22 cellular contexts compared by ENCODE assay signal in genomic region chr2:220154243-220154642, GRCh38.
A peak's percentile ranks its signal among the peaks of the same experiment; 100 is the strongest.
DNase-seq lines count a peak whose midpoint lies in the region; ATAC-seq, FAIRE-seq and TF ChIP-seq lines count a peak whose summit lies in the region.
"Had no signal": no experiment of that assay in that cellular context is flagged by ENCODE, and none has a peak within 500 bp of the region (broad histone marks: within the 10 kb centered on the region; RNA-seq: fewer than 3 reads in every experiment).

No MANE protein-coding gene starts in this region.

- no peak overlapping the region for H3K4me3 Mint-ChIP-seq in GM23338
- H3K4me3 Mint-ChIP-seq: activated CD4-positive, alpha-beta memory T cell treated with anti-CD3 and anti-CD28 coated beads for 36 hours; activated naive CD4-positive, alpha-beta T cell treated with anti-CD3 and anti-CD28 coated beads, Interleukin-2, amount 50 U/mL, for 24 hours; activated T-cell treated with anti-CD3 and anti-CD28 coated beads, Interleukin-2, amount 50 U/mL, for 24 hours had no signal

- FAIRE-seq in A549 (lab: Jason Lieb, UNC) = no peak
- FAIRE-seq: GM12892 had no signal

- H3K27ac ChIP-seq in A549 (no peak overlapping the region), GM23338 (ENCODE audit: low read depth) (no peak overlapping the region), SK-N-MC (0 out of 2 replicates have a peak overlapping the region, but pooled peaks have one; percentile 11)
- H3K27ac ChIP-seq: gastroesophageal sphincter, KMS-11, left lung, uterus had no signal

- no peaks in the 10 kb centered on the region for H3K9me2 ChIP-seq in GM23338 (ENCODE audit: insufficient read depth)

- H3K36me3 ChIP-seq in GM23338 (ENCODE audit: insufficient read depth) = no peaks in the 10 kb centered on the region
- no peaks in the 10 kb centered on the region for H3K36me3 ChIP-seq in SK-N-MC (ENCODE audit: insufficient read depth, low read length)
- no peaks in the 10 kb centered on the region for H3K36me3 ChIP-seq in kidney epithelial cell (ENCODE audit: control insufficient read depth, insufficient read depth, low read length)
- H3K36me3 ChIP-seq: gastroesophageal sphincter, left lung, uterus had no signal

- H3F3A ChIP-seq in GM23338 (replicated peaks; ENCODE audit: low read depth) = no peaks in the 10 kb centered on the region

- H3K4me1 Mint-ChIP-seq in GM23338 = no peaks in the 10 kb centered on the region
- H3K4me1 Mint-ChIP-seq: activated naive CD4-positive, alpha-beta T cell treated with anti-CD3 and anti-CD28 coated beads, Interleukin-2, amount 50 U/mL, for 24 hours had no signal

- 80% methylated on average over 2 of the region's 2 CpGs for WGBS in A549 (ENCODE audit: missing lambda C conversion rate)

- ATAC-seq in A549 = no peak
- no peak for ATAC-seq in GM23338
- ATAC-seq: gastroesophageal sphincter, left lung had no signal

- no peak overlapping the region for H3K27ac Mint-ChIP-seq in GM23338
- H3K27ac Mint-ChIP-seq: activated CD4-positive, alpha-beta memory T cell treated with anti-CD3 and anti-CD28 coated beads for 36 hours; activated naive CD4-positive, alpha-beta T cell treated with anti-CD3 and anti-CD28 coated beads, Interleukin-2, amount 50 U/mL, for 24 hours; activated T-cell treated with anti-CD3 and anti-CD28 coated beads, Interleukin-2, amount 50 U/mL, for 24 hours had no signal

- H4K20me1 ChIP-seq in GM23338 (replicated peaks; ENCODE audit: insufficient read depth) = no peaks in the 10 kb centered on the region

- CTCF ChIA-PET in A549 (lab: Yijun Ruan, JAX) = interaction anchor here (1.0 kb wide), 1 partner anchor 171 kb away, joined by 4 read pairs; no protein-coding TSS in a partner anchor

- H2AFZ ChIP-seq in GM23338 = no peak overlapping the region

- no peaks in the 10 kb centered on the region for H3K79me2 ChIP-seq in GM23338 (replicated peaks; ENCODE audit: insufficient read depth)

- TF ChIP-seq RAD21 in A549 (conservative IDR thresholded peaks at IDR 0.05 in 1 of 2, IDR thresholded peaks at IDR 0.05 in 1 of 2) = no peak

- H3K9me3 ChIP-seq in A549 (no peaks in the 10 kb centered on the region), SK-N-MC (ENCODE audit: low read depth, low read length) (no peaks in the 10 kb centered on the region)
- H3K9me3 ChIP-seq: gastroesophageal sphincter, left lung, uterus had no signal

- no peaks in the 10 kb centered on the region; the same call in 1 of the 3 replicates for H3K9me3 Mint-ChIP-seq in GM23338
- H3K9me3 Mint-ChIP-seq: activated CD4-positive, alpha-beta memory T cell treated with anti-CD3 and anti-CD28 coated beads for 36 hours; activated naive CD4-positive, alpha-beta T cell treated with anti-CD3 and anti-CD28 coated beads, Interleukin-2, amount 50 U/mL, for 24 hours; activated T-cell treated with anti-CD3 and anti-CD28 coated beads, Interleukin-2, amount 50 U/mL, for 24 hours had no signal

- TF ChIP-seq POLR2A in A549 (IDR thresholded peaks at IDR 0.05; ENCODE audit: low read length) = no peak

- TF ChIP-seq CTCF in A549 (IDR thresholded peaks at IDR 0.05) = 0 out of 3 replicates have a peak, but pooled peaks have one; percentile 15
- peak; percentile 35 to 65 for TF ChIP-seq CTCF in GM23338 (conservative IDR thresholded peaks at IDR 0.05; ENCODE audit: low read depth in 2 of 2)
- TF ChIP-seq CTCF in kidney epithelial cell (IDR thresholded peaks at IDR 0.05; ENCODE audit: insufficient read depth, low read length, poor library complexity, severe bottlenecking) = peak; percentile 9

- H3K4me1 ChIP-seq in A549 (no peaks in the 10 kb centered on the region), GM23338 (ENCODE audit: insufficient read depth) (no peaks in the 10 kb centered on the region)
- H3K4me1 ChIP-seq: gastroesophageal sphincter, left lung, uterus had no signal

- H3K4me2 ChIP-seq in A549 (no peak overlapping the region), GM23338 (no peak overlapping the region)
- H3K4me2 ChIP-seq: KMS-11 had no signal

- DNase-seq in A549 (ENCODE audit: low read depth in 1 of 2, low spot score in 1 of 2) (no peak), GM23338 (ENCODE audit: low spot score) (no peak), SK-N-MC (ENCODE audit: low read depth, low spot score) (no peak), kidney epithelial cell (ENCODE audit: low read depth) (no peak), NCI-H1694 treated with DMSO at 0.1 percent for 48 hours (lab: John Stamatoyannopoulos, UW) (no peak), HUDEP-2 (lab: John Stamatoyannopoulos, UW; ENCODE audit: unreplicated experiment in 76 of 76) (no peak), COLO829 (ENCODE audit: low spot score) (no peak)
- no peak for DNase-seq in activated effector memory CD4-positive, alpha-beta T cell treated with anti-CD3 and anti-CD28 coated beads, Interleukin-2, amount 50 U/mL, for 16 hours
- DNase-seq: activated CD4-positive, alpha-beta memory T cell treated with anti-CD3 and anti-CD28 coated beads for 36 hours; activated T-cell treated with anti-CD3 and anti-CD28 coated beads, Interleukin-2, amount 50 U/mL, for 24 hours; cortex of kidney; left lung; NCI-H1417 treated with DMSO at 0.1 percent for 48 hours; NCI-H345; RPMI8226; stimulated activated CD4-positive, alpha-beta T cell treated with anti-CD3 and anti-CD28 coated beads, Interleukin-4, amount 100 ng/mL, for 4 hours; substantia nigra; uterus had no signal

- POLR2A ChIA-PET in A549 (lab: Yijun Ruan, JAX) = no interaction called here

- H3K4me3 ChIP-seq in A549 (no peak overlapping the region), GM23338 (no peak overlapping the region), SK-N-MC (no peak overlapping the region), kidney epithelial cell (ENCODE audit: low read depth, low read length) (no peak overlapping the region)
- H3K4me3 ChIP-seq: gastroesophageal sphincter, left lung, uterus had no signal

- H3K9ac ChIP-seq in SK-N-MC (ENCODE audit: insufficient read length) = no peak overlapping the region
- H3K9ac ChIP-seq: KMS-11 had no signal

- H3K36me3 Mint-ChIP-seq in GM23338 (ENCODE audit: low read depth) = no peaks in the 10 kb centered on the region; the same call in 2 of the 3 replicates
- H3K36me3 Mint-ChIP-seq: activated CD4-positive, alpha-beta memory T cell treated with anti-CD3 and anti-CD28 coated beads for 36 hours; activated naive CD4-positive, alpha-beta T cell treated with anti-CD3 and anti-CD28 coated beads, Interleukin-2, amount 50 U/mL, for 24 hours had no signal

- H3K27me3 ChIP-seq in GM23338 (ENCODE audit: insufficient read depth) (no peaks in the 10 kb centered on the region), kidney epithelial cell (ENCODE audit: control insufficient read depth, insufficient read depth, low read length) (no peaks in the 10 kb centered on the region)
- H3K27me3 ChIP-seq: gastroesophageal sphincter, left lung, uterus had no signal

- H3K27me3 Mint-ChIP-seq in GM23338 (ENCODE audit: insufficient read depth, low read depth, poor library complexity) = no peaks in the 10 kb centered on the region
- H3K27me3 Mint-ChIP-seq: activated CD4-positive, alpha-beta memory T cell treated with anti-CD3 and anti-CD28 coated beads for 36 hours; activated naive CD4-positive, alpha-beta T cell treated with anti-CD3 and anti-CD28 coated beads, Interleukin-2, amount 50 U/mL, for 24 hours; activated T-cell treated with anti-CD3 and anti-CD28 coated beads, Interleukin-2, amount 50 U/mL, for 24 hours had no signal

- TF ChIP-seq EP300 in A549 (IDR thresholded peaks at IDR 0.05) = no peak

TF ChIP-seq in A549, 52 proteins besides CTCF, POLR2A, EP300 and RAD21 (continues in another document):
- TF ChIP-seq TFCP2L1 (CRISPR knock-in tag; IDR thresholded peaks at IDR 0.05) = no peak
- no peak for TF ChIP-seq ELK1 (IDR thresholded peaks at IDR 0.05; ENCODE audit: low read depth, low read length)
- no peak for TF ChIP-seq EHMT2 (IDR thresholded peaks at IDR 0.05; ENCODE audit: low read depth)
- TF ChIP-seq, protein P1, sequence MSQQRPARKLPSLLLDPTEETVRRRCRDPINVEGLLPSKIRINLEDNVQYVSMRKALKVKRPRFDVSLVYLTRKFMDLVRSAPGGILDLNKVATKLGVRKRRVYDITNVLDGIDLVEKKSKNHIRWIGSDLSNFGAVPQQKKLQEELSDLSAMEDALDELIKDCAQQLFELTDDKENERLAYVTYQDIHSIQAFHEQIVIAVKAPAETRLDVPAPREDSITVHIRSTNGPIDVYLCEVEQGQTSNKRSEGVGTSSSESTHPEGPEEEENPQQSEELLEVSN (IDR thresholded peaks at IDR 0.05; ENCODE audit: borderline replicate concordance, low read depth) = no peak
- no peak for TF ChIP-seq CEBPB (IDR thresholded peaks at IDR 0.05)

TF ChIP-seq in GM23338, 12 proteins besides CTCF, POLR2A, EP300 and RAD21 (continues in another document):
- TF ChIP-seq, protein P2, sequence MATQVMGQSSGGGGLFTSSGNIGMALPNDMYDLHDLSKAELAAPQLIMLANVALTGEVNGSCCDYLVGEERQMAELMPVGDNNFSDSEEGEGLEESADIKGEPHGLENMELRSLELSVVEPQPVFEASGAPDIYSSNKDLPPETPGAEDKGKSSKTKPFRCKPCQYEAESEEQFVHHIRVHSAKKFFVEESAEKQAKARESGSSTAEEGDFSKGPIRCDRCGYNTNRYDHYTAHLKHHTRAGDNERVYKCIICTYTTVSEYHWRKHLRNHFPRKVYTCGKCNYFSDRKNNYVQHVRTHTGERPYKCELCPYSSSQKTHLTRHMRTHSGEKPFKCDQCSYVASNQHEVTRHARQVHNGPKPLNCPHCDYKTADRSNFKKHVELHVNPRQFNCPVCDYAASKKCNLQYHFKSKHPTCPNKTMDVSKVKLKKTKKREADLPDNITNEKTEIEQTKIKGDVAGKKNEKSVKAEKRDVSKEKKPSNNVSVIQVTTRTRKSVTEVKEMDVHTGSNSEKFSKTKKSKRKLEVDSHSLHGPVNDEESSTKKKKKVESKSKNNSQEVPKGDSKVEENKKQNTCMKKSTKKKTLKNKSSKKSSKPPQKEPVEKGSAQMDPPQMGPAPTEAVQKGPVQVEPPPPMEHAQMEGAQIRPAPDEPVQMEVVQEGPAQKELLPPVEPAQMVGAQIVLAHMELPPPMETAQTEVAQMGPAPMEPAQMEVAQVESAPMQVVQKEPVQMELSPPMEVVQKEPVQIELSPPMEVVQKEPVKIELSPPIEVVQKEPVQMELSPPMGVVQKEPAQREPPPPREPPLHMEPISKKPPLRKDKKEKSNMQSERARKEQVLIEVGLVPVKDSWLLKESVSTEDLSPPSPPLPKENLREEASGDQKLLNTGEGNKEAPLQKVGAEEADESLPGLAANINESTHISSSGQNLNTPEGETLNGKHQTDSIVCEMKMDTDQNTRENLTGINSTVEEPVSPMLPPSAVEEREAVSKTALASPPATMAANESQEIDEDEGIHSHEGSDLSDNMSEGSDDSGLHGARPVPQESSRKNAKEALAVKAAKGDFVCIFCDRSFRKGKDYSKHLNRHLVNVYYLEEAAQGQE (IDR thresholded peaks at IDR 0.05; ENCODE audit: unreplicated experiment) = no peak
